Comparison of ENCODE assay signal across 8 cellular contexts in the genomic region with DNA sequence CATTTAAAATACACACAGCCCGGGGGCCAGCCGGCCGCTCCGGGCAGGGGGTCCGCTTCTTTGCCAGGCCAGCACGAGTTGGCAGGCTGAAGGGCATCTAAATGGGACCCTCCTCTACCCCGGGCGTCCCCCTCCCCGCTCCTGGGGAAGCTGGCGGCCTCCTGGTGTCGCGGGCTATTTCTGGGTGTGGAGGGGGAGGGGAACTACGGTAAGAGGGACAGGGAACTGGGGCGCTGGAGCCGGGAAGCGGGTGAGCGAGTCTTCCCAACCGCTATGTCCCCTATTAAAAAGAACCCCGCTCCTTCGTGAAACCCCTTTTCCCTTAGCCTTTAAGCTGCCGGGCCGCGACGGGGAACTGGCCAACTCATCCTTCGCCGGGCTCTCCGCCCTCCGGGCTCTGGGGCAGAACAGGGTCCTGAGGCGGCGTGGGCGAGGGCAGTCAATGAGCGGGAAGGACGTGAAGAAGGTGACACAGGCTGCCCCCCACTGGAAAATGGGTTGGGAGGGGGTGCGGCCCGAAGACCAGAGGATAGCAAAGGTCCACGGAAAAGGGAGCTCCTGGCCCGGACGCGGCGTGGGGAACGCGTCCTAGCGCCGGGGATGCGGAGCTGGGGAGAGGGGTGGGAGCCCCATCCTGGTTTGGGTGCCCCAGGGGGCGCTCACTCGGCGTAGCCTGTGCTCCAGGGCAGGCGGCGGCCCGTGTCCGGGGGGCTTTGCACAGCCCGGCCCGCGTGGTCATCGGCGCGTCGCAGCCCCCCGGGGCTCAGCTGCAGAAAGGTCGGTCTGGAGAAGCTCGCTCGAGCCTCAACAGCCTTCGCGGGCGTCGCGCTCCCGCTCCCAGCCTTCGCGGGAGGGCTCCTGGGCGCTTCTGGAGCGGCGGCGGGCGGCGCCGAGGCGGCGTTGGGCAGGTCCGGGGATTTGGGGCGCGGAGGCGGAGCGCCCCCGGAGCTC. TPM values are rescaled to one million over a fixed set of nuclear protein-coding genes. Genes with fewer than 3 reads are reported as not detected.
A peak's percentile ranks its signal among the peaks of the same experiment; 100 is the strongest.
DNase-seq lines count a peak whose midpoint lies in the region; ATAC-seq and TF ChIP-seq lines count a peak whose summit lies in the region.

No MANE protein-coding gene starts in this region.

- H2BK12ac ChIP-seq in trophoblast cell (ENCODE audit: low read length) = no peak overlapping the region

- no CpG with 5 or more reads among the region's 86 CpGs for WGBS in trophoblast cell (ENCODE audit: extremely low coverage, insufficient coverage, insufficient read length)

- CTCF ChIA-PET in activated B cell treated with CpG ODN at 0.5 μM for 24 hours (lab: Charles Lee) = interaction anchor here (0.6 to 6.5 kb wide), 19 partner anchors 8 to 1264 kb away, joined by 3 to 59 read pairs (median 5); a partner anchor contains a TSS

- H3K36me3 ChIP-seq in trophoblast cell (ENCODE audit: control insufficient read depth in 1 of 2, insufficient read depth in 2 of 2, low read length in 2 of 2) = no peaks in the 10 kb centered on the region

- H3K36me3 Mint-ChIP-seq in activated B cell treated with CpG ODN at 0.5 μM for 24 hours (ENCODE audit: low read depth) = no peaks in the 10 kb centered on the region

- H3K9ac ChIP-seq in trophoblast cell (ENCODE audit: low read length) = no peak overlapping the region

- H3K14ac ChIP-seq in trophoblast cell (ENCODE audit: low read length) = no peak overlapping the region

- ATAC-seq in GM18498 (IDR thresholded peaks at IDR 0.05; ENCODE audit: unreplicated experiment) (peak; percentile 1), HG03066 (IDR thresholded peaks at IDR 0.05; ENCODE audit: low read depth, unreplicated experiment) (peak; percentile 18), activated B cell treated with CpG ODN at 0.5 μM for 24 hours (ENCODE audit: low read depth) (peak; percentile 0), foreskin keratinocyte (peak; percentile 1)

- no peak overlapping the region for H3K18ac ChIP-seq in trophoblast cell (ENCODE audit: low read length)

- H2AK5ac ChIP-seq in trophoblast cell (ENCODE audit: low read length) = no peak overlapping the region

- peak overlapping the region; percentile 73 for H3K4me3 ChIP-seq in trophoblast cell (ENCODE audit: low read depth, low read length)

- H3K27me3 ChIP-seq in foreskin keratinocyte (no peaks in the 10 kb centered on the region), trophoblast cell (ENCODE audit: insufficient read depth, low read length) (no peaks in the 10 kb centered on the region)

- no peaks in the 10 kb centered on the region for H3K9me3 ChIP-seq in trophoblast cell (ENCODE audit: insufficient read depth, low read depth, low read length)

- no peaks in the 10 kb centered on the region for H3K79me1 ChIP-seq in trophoblast cell (ENCODE audit: low read length)

- no peak overlapping the region for H3K23ac ChIP-seq in trophoblast cell (ENCODE audit: low read length)

- POLR2A ChIA-PET in activated B cell treated with CpG ODN at 0.5 μM for 24 hours (lab: Charles Lee) = interaction anchor here (0.6 to 3.6 kb wide), 16 partner anchors 10 to 1045 kb away, joined by 3 to 31 read pairs (median 6); a partner anchor contains a TSS

- intact Hi-C loops in activated B cell treated with CpG ODN at 0.5 μM for 24 hours (cut with micrococcal nuclease) = loop anchor here (1.0 to 10.0 kb wide), 9 partner anchors 7 to 1568 kb away; a partner anchor contains a TSS

- no peak overlapping the region for H3K4ac ChIP-seq in trophoblast cell (ENCODE audit: low read depth, low read length)

- no peak for TF ChIP-seq CTCF in activated B cell treated with CpG ODN at 0.5 μM for 24 hours (IDR thresholded peaks at IDR 0.05)
- TF ChIP-seq CTCF in foreskin keratinocyte (conservative IDR thresholded peaks at IDR 0.05) = peak; percentile 12

- no peak overlapping the region for H4K12ac ChIP-seq in trophoblast cell (ENCODE audit: low read depth, low read length)

- peaks cover 37% of the 10 kb centered on the region for H3K4me1 Mint-ChIP-seq in activated B cell treated with CpG ODN at 0.5 μM for 24 hours

- H4K8ac ChIP-seq in trophoblast cell (ENCODE audit: low read depth, low read length) = no peak overlapping the region

- peaks cover 5% of the 10 kb centered on the region for H3K27me3 Mint-ChIP-seq in activated B cell treated with CpG ODN at 0.5 μM for 24 hours

- no peaks in the 10 kb centered on the region for H3K4me1 ChIP-seq in foreskin keratinocyte
- H3K4me1 ChIP-seq in trophoblast cell (ENCODE audit: control insufficient read depth in 1 of 2, insufficient read depth in 2 of 2, low read length in 2 of 2) = peaks cover 8 to 17% of the 10 kb centered on the region in 2 experiments

- H2BK5ac ChIP-seq in trophoblast cell (ENCODE audit: low read depth, low read length, poor library complexity) = no peak overlapping the region

- H3K27ac ChIP-seq in foreskin keratinocyte (no peak overlapping the region), trophoblast cell (ENCODE audit: low read depth, low read length) (no peak overlapping the region)

- no peak for DNase-seq in activated B cell treated with CpG ODN at 0.5 μM for 24 hours
- DNase-seq in foreskin keratinocyte = no peak
- peak in 1 of 2 donors; percentile 29 for DNase-seq in trophoblast cell
- DNase-seq in NCI-H2171 treated with DMSO at 0.1 percent for 48 hours (lab: John Stamatoyannopoulos, UW) = no peak
- DNase-seq in NCI-H2029 (lab: John Stamatoyannopoulos, UW) = no peak
- DNase-seq in islet precursor cell = no peak

- peak overlapping the region; percentile 9 for H3K27ac Mint-ChIP-seq in activated B cell treated with CpG ODN at 0.5 μM for 24 hours

- no peaks in the 10 kb centered on the region for H3K79me2 ChIP-seq in trophoblast cell (ENCODE audit: control insufficient read depth, insufficient read depth, low read length, poor library complexity)

- H2BK120ac ChIP-seq in trophoblast cell (ENCODE audit: insufficient read depth, low read length, poor library complexity) = no peak overlapping the region

- no peaks in the 10 kb centered on the region for H3K9me3 Mint-ChIP-seq in activated B cell treated with CpG ODN at 0.5 μM for 24 hours

- H2AFZ ChIP-seq in trophoblast cell (ENCODE audit: insufficient read depth, low read length, poor library complexity) = peak overlapping the region; percentile 32

- peak overlapping the region; percentile 96 for H3K4me2 ChIP-seq in trophoblast cell (ENCODE audit: low read length)

- peak overlapping the region; percentile 84 for H3K4me3 Mint-ChIP-seq in activated B cell treated with CpG ODN at 0.5 μM for 24 hours

- H4K91ac ChIP-seq in trophoblast cell (ENCODE audit: low read depth, low read length) = no peak overlapping the region

RNA-seq across cellular contexts. Expression of a gene that starts 0.5 kb away (rescaled TPM):
- total RNA-seq in activated B cell treated with CpG ODN at 0.5 μM for 24 hours (0.46 and 0.75 TPM in 2 replicates), foreskin keratinocyte (6.0 and 6.3 TPM in 2 replicates)
- polyA plus RNA-seq in foreskin keratinocyte = 9.2 and 10.1 TPM in 2 replicates
- 2.2 and 2.3 TPM in 2 replicates for polyA plus RNA-seq in trophoblast cell (2013)

RNA-seq across cellular contexts. Expression of a gene that starts 7.7 kb away (rescaled TPM):
- total RNA-seq in activated B cell treated with CpG ODN at 0.5 μM for 24 hours (11.5 and 13.5 TPM in 2 replicates), foreskin keratinocyte (523 and 542 TPM in 2 replicates)
- 728 and 811 TPM in 2 replicates for polyA plus RNA-seq in foreskin keratinocyte
- 286 and 295 TPM in 2 replicates for polyA plus RNA-seq in trophoblast cell (2013)

RNA-seq across cellular contexts. Expression of a gene that starts 40.1 kb away (rescaled TPM):
- 33.3 and 36.4 TPM in 2 replicates for total RNA-seq in activated B cell treated with CpG ODN at 0.5 μM for 24 hours
- 68.8 and 74.7 TPM in 2 replicates for total RNA-seq in foreskin keratinocyte
- 83.8 and 87.6 TPM in 2 replicates for polyA plus RNA-seq in foreskin keratinocyte
- 55.1 and 55.6 TPM in 2 replicates for polyA plus RNA-seq in trophoblast cell (2013)

Comparison
In these comparisons a context has a peak if more than half of its experiments do, and no peak if none do; other contexts are left out.
1. RNA of a gene that starts 7.7 kb away (total RNA-seq): 523 to 542 TPM in foreskin keratinocyte; 11.5 to 13.5 TPM in activated B cell treated with CpG ODN at 0.5 μM for 24 hours; every median in the first group is over 10 times any median in the second.
2. Peak in every context shown above with its lines, with median percentiles within 50 percentile points of each other: ATAC-seq.